Comparison of ENCODE assay signal across 26 cellular contexts in the genomic region with DNA sequence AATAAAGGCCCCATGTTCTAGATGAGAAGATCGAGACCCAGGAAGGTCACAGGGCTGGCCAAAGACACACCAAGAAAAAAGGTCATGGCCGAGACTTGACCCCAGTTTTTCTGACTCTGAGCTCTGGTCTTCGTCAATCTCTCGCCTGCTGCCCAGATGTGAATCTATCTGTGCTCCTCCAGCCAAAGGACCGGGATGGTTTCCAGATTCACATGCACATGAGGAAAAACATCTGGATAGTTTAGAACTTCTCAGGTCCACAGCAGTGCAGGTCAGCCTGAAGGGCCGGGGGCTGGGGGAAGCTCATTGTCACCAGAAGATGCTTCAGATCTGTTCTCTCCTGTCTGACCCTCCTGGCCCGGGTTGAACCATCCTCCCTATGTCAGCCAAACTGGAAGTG. TPM values are rescaled to one million over a fixed set of nuclear protein-coding genes. Genes with fewer than 3 reads are reported as not detected.
"Had no signal": no experiment of that assay in that cellular context is flagged by ENCODE, and none has a peak within 500 bp of the region (broad histone marks: within the 10 kb centered on the region; RNA-seq: fewer than 3 reads in every experiment).

No MANE protein-coding gene starts in this region.

- H3K27me3 ChIP-seq: left lung, spleen, testis, transverse colon had no signal

- H3K4me1 ChIP-seq: left lung, parathyroid adenoma, testis, transverse colon had no signal

- H3K27ac ChIP-seq: epithelial cell of prostate, foreskin keratinocyte, left lung, parathyroid adenoma, psoas muscle, spleen, testis, transverse colon had no signal

- H3K4me3 ChIP-seq: left lung, psoas muscle, spleen, testis, transverse colon had no signal

- H3K27ac Mint-ChIP-seq: activated naive CD4-positive, alpha-beta T cell treated with anti-CD3 and anti-CD28 coated beads, Interleukin-2, amount 50 U/mL, for 24 hours; activated naive CD8-positive, alpha-beta T cell treated with anti-CD3 and anti-CD28 coated beads, Interleukin-2, amount 50 U/mL, for 24 hours; activated T-helper 17 cell treated with anti-CD3 and anti-CD28 coated beads, Interleukin-2, amount 50 U/mL, for 72 hours; naive thymus-derived CD4-positive, alpha-beta T cell; WTC11 had no signal

- H3K4me1 Mint-ChIP-seq: activated naive CD4-positive, alpha-beta T cell treated with anti-CD3 and anti-CD28 coated beads, Interleukin-2, amount 50 U/mL, for 24 hours; activated T-helper 17 cell treated with anti-CD3 and anti-CD28 coated beads, Interleukin-2, amount 50 U/mL, for 72 hours had no signal

- H3K36me3 ChIP-seq: left lung, spleen, transverse colon had no signal

- H3K27me3 Mint-ChIP-seq: activated CD8-positive, alpha-beta T cell treated with anti-CD3 and anti-CD28 coated beads for 36 hours; activated naive CD4-positive, alpha-beta T cell treated with anti-CD3 and anti-CD28 coated beads, Interleukin-2, amount 50 U/mL, for 24 hours; activated T-helper 17 cell treated with anti-CD3 and anti-CD28 coated beads, Interleukin-2, amount 50 U/mL, for 72 hours had no signal

- H3K9me3 Mint-ChIP-seq: activated CD8-positive, alpha-beta T cell treated with anti-CD3 and anti-CD28 coated beads for 36 hours; activated naive CD4-positive, alpha-beta T cell treated with anti-CD3 and anti-CD28 coated beads, Interleukin-2, amount 50 U/mL, for 24 hours; activated naive CD8-positive, alpha-beta T cell treated with anti-CD3 and anti-CD28 coated beads, Interleukin-2, amount 50 U/mL, for 24 hours; activated T-cell treated with anti-CD3 and anti-CD28 coated beads, Interleukin-2, amount 50 U/mL, for 4 hours; activated T-helper 17 cell treated with anti-CD3 and anti-CD28 coated beads, Interleukin-2, amount 50 U/mL, for 72 hours; naive thymus-derived CD4-positive, alpha-beta T cell; neural crest cell; WTC11 had no signal

- ATAC-seq: activated T-cell treated with anti-CD3 and anti-CD28 coated beads, Interleukin-2, amount 50 U/mL, for 4 hours; activated T-helper 17 cell treated with anti-CD3 and anti-CD28 coated beads, Interleukin-2, amount 50 U/mL, for 72 hours; foreskin keratinocyte; left lung; naive thymus-derived CD4-positive, alpha-beta T cell; WTC11 had no signal

- H3K9me3 ChIP-seq: left lung, psoas muscle, spleen, testis, transverse colon had no signal

- DNase-seq: activated CD4-positive, alpha-beta T cell treated with anti-CD3 and anti-CD28 coated beads for 1 hour; activated CD4-positive, alpha-beta T cell treated with anti-CD3 and anti-CD28 coated beads, Interleukin-2, amount 50 U/mL, for 1 hour; activated CD8-positive, alpha-beta T cell treated with anti-CD3 and anti-CD28 coated beads for 36 hours; activated gamma-delta T cell treated with Interleukin-2 at 50 U/mL for 16 hours; activated naive CD8-positive, alpha-beta T cell treated with anti-CD3 and anti-CD28 coated beads, Interleukin-2, amount 50 U/mL, for 24 hours; activated T-cell treated with anti-CD3 and anti-CD28 coated beads, Interleukin-2, amount 50 U/mL, for 4 hours; dermis blood vessel endothelial cell; effector CD4-positive, alpha-beta T cell; foreskin keratinocyte; left lung; mammary epithelial cell; midbrain; naive thymus-derived CD4-positive, alpha-beta T cell; nucleus accumbens; psoas muscle; spleen; stimulated activated naive CD4-positive, alpha-beta T cell treated with Interleukin-2 at 50 U/mL for 16 hours; T-helper 2 cell; testis; transverse colon had no signal

- H3K36me3 Mint-ChIP-seq: activated naive CD4-positive, alpha-beta T cell treated with anti-CD3 and anti-CD28 coated beads, Interleukin-2, amount 50 U/mL, for 24 hours; naive thymus-derived CD4-positive, alpha-beta T cell; WTC11 had no signal

- H3K4me3 Mint-ChIP-seq: activated CD8-positive, alpha-beta T cell treated with anti-CD3 and anti-CD28 coated beads for 36 hours; activated naive CD4-positive, alpha-beta T cell treated with anti-CD3 and anti-CD28 coated beads, Interleukin-2, amount 50 U/mL, for 24 hours; activated naive CD8-positive, alpha-beta T cell treated with anti-CD3 and anti-CD28 coated beads, Interleukin-2, amount 50 U/mL, for 24 hours; activated T-cell treated with anti-CD3 and anti-CD28 coated beads, Interleukin-2, amount 50 U/mL, for 4 hours; activated T-helper 17 cell treated with anti-CD3 and anti-CD28 coated beads, Interleukin-2, amount 50 U/mL, for 72 hours; naive thymus-derived CD4-positive, alpha-beta T cell; neural crest cell; WTC11 had no signal

- H3K9ac ChIP-seq: parathyroid adenoma had no signal

RNA-seq across cellular contexts. Expression of a gene that starts 49.0 kb away (rescaled TPM):
- total RNA-seq: mammary epithelial cell had no signal
- polyA plus RNA-seq: foreskin keratinocyte; naive thymus-derived CD4-positive, alpha-beta T cell had no signal
